Comparison of ENCODE assay signal across 1 cellular context in the genomic region with DNA sequence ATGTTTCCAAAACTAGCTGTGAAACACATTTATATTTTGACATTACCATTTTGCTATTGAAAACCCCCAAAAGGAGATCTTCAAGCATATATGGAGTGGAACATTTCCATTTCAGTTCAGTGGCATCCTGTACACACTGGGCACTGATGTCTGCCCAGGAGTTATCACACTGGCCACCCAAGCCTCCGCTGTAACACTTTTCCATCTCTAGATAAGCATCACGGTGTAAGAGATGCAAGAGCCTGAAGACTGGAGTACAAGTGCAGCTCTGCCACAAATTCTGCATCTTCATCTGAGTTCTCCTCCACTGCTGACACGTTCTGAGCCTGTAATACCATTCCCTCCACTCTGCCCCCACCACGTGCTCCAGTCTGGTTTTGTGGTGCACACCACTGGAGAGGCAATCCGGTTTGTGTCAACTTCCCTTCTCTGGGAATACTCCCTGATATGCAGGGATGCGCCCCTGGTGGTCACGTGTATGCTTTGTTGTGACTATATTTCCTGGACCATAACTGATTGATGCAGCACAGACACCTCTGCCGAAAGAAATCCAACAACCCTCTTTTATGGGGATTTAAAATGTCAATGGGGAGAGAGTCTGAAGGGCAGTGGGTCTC.
TF ChIP-seq lines count a peak whose summit lies in the region.

No MANE protein-coding gene starts in this region.

TF ChIP-seq in A549, 52 proteins besides CTCF, POLR2A, EP300 and RAD21 (continued from another document):
- TF ChIP-seq USF2 (IDR thresholded peaks at IDR 0.05) (peak; percentile 67), MAX (IDR thresholded peaks at IDR 0.05) (peak; percentile 47; the same call in 1 of the 2 replicates), POLR2AphosphoS2 (conservative IDR thresholded peaks at IDR 0.05; ENCODE audit: low read length) (no peak), RFX5 (IDR thresholded peaks at IDR 0.05) (no peak)
